In the genomic region with DNA sequence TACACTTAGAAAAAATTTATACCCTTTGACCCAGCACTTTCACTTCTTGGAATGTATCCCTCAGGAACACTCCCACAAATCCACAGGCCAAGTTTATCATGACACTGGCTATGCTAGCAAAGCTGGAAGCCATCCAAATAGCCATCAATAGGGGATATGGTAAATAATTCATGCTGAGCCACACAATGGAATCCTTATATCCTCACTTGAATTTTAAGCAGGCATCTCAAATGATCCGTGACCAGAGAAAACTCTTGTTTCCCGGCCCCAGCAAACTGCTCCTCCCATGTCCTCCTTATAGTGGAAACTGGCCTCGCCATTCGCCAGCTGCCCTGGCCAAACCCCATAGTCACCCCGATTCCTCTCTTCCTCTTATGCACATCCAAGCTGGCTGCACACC, we compare ENCODE assay signal across 16 cellular contexts. TPM values are rescaled to one million over a fixed set of nuclear protein-coding genes. Genes with fewer than 3 reads are reported as not detected.
DNase-seq lines count a peak whose midpoint lies in the region; FAIRE-seq and TF ChIP-seq lines count a peak whose summit lies in the region.
"Had no signal": no experiment of that assay in that cellular context is flagged by ENCODE, and none has a peak within 500 bp of the region (broad histone marks: within the 10 kb centered on the region; RNA-seq: fewer than 3 reads in every experiment).

No MANE protein-coding gene starts in this region.

- POLR2A ChIA-PET in activated CD4-positive, alpha-beta memory T cell treated with anti-CD3 and anti-CD28 coated beads for 36 hours (lab: Charles Lee) = no interaction called here

- CTCF ChIA-PET in activated CD4-positive, alpha-beta memory T cell treated with anti-CD3 and anti-CD28 coated beads for 36 hours (lab: Charles Lee) = interaction anchor here (1.6 kb wide), 1 partner anchor 13 kb away, joined by 4 read pairs; no protein-coding TSS in a partner anchor

- H3K27me3 ChIP-seq in right atrium auricular region = no peaks in the 10 kb centered on the region
- H3K27me3 ChIP-seq: ascending aorta, hepatocyte, sigmoid colon, upper lobe of left lung had no signal

- H3K27ac ChIP-seq in right atrium auricular region = no peak overlapping the region
- H3K27ac ChIP-seq: ascending aorta, hepatocyte, upper lobe of left lung, WERI-Rb-1 had no signal

- no peak overlapping the region for H3K4me3 Mint-ChIP-seq in activated CD4-positive, alpha-beta memory T cell treated with anti-CD3 and anti-CD28 coated beads for 36 hours
- H3K4me3 Mint-ChIP-seq: activated T-cell treated with anti-CD3 and anti-CD28 coated beads, Interleukin-2, amount 50 U/mL, for 4 hours; CD14-positive monocyte had no signal

- peaks cover 2% of the 10 kb centered on the region for H3K4me1 Mint-ChIP-seq in activated CD4-positive, alpha-beta memory T cell treated with anti-CD3 and anti-CD28 coated beads for 36 hours (ENCODE audit: low read depth)

- FAIRE-seq in RCC 7860 (lab: Jason Lieb, UNC) = no peak
- FAIRE-seq: endometrium had no signal

- peak; percentile 59 for DNase-seq in Daoy (ENCODE audit: low read depth)
- DNase-seq in NCI-H2081 (lab: John Stamatoyannopoulos, UW) = peak; percentile 68 to 86
- DNase-seq in RCC 7860 (ENCODE audit: low spot score) = peak; percentile 7
- DNase-seq in kidney glomerular epithelial cell (lab: John Stamatoyannopoulos, UW) = peak; percentile 49
- DNase-seq in activated CD4-positive, alpha-beta memory T cell treated with anti-CD3 and anti-CD28 coated beads for 36 hours = no peak
- DNase-seq in right atrium auricular region (ENCODE audit: low spot score) = no peak
- DNase-seq in NCI-H1436 (lab: John Stamatoyannopoulos, UW) = no peak
- no peak for DNase-seq in GOT3 (lab: John Stamatoyannopoulos, UW)
- DNase-seq: activated T-cell treated with anti-CD3 and anti-CD28 coated beads, Interleukin-2, amount 50 U/mL, for 4 hours; sigmoid colon; upper lobe of left lung; WERI-Rb-1 had no signal

- H3K27ac Mint-ChIP-seq in activated CD4-positive, alpha-beta memory T cell treated with anti-CD3 and anti-CD28 coated beads for 36 hours = no peak overlapping the region
- H3K27ac Mint-ChIP-seq: CD14-positive monocyte had no signal

- no peak for TF ChIP-seq CTCF in right atrium auricular region (IDR thresholded peaks at IDR 0.05)

- intact Hi-C loops in activated CD4-positive, alpha-beta memory T cell treated with anti-CD3 and anti-CD28 coated beads for 36 hours (cut with micrococcal nuclease) = no loop called here

- H3K36me3 Mint-ChIP-seq in activated CD4-positive, alpha-beta memory T cell treated with anti-CD3 and anti-CD28 coated beads for 36 hours = no peaks in the 10 kb centered on the region
- H3K36me3 Mint-ChIP-seq: CD14-positive monocyte had no signal

- no peaks in the 10 kb centered on the region for H3K36me3 ChIP-seq in right atrium auricular region
- H3K36me3 ChIP-seq: upper lobe of left lung had no signal

- peaks cover 7% of the 10 kb centered on the region for H3K27me3 Mint-ChIP-seq in activated CD4-positive, alpha-beta memory T cell treated with anti-CD3 and anti-CD28 coated beads for 36 hours

- H3K9me3 Mint-ChIP-seq in activated CD4-positive, alpha-beta memory T cell treated with anti-CD3 and anti-CD28 coated beads for 36 hours = no peaks in the 10 kb centered on the region
- H3K9me3 Mint-ChIP-seq: activated T-cell treated with anti-CD3 and anti-CD28 coated beads, Interleukin-2, amount 50 U/mL, for 4 hours; CD14-positive monocyte had no signal

- H3K4me3 ChIP-seq in right atrium auricular region = no peak overlapping the region
- H3K4me3 ChIP-seq: ascending aorta, hepatocyte, sigmoid colon, upper lobe of left lung had no signal

- peaks cover 0 to 7% of the 10 kb centered on the region in 2 donors for H3K4me1 ChIP-seq in right atrium auricular region
- H3K4me1 ChIP-seq: ascending aorta had no signal

- no peaks in the 10 kb centered on the region for H3K9me3 ChIP-seq in right atrium auricular region
- H3K9me3 ChIP-seq: ascending aorta, sigmoid colon, upper lobe of left lung had no signal

RNA-seq across cellular contexts. Expression of a gene that starts 37.6 kb away (rescaled TPM):
- total RNA-seq in Daoy (2014; rRNA removed; shearing (Covaris generic)) = 0.42 and 0.57 TPM in 2 replicates
- total RNA-seq in activated CD4-positive, alpha-beta memory T cell treated with anti-CD3 and anti-CD28 coated beads for 36 hours = under 1 TPM; 0.73 to 0.90 TPM
- total RNA-seq in right atrium auricular region = 10 to 100 TPM in 1 of 2 donors, 1 to 10 TPM in 1; 8.1 to 17.1 TPM

RNA-seq across cellular contexts. Expression of a gene that starts 38.4 kb away (rescaled TPM):
- 0.97 and 1.6 TPM in 2 replicates for total RNA-seq in Daoy (2014; rRNA removed; shearing (Covaris generic))
- under 1 TPM; 0.64 to 0.85 TPM for total RNA-seq in activated CD4-positive, alpha-beta memory T cell treated with anti-CD3 and anti-CD28 coated beads for 36 hours
- total RNA-seq in right atrium auricular region = 100 to 1,000 TPM in 1 of 2 donors, 10 to 100 TPM in 1; 81.4 to 223 TPM

RNA-seq across cellular contexts. Expression of a gene that starts 43.5 kb away (rescaled TPM):
- total RNA-seq in Daoy (2014; rRNA removed; shearing (Covaris generic)) = 18.5 and 19.3 TPM in 2 replicates
- 10 to 100 TPM; 12.2 to 13.2 TPM for total RNA-seq in activated CD4-positive, alpha-beta memory T cell treated with anti-CD3 and anti-CD28 coated beads for 36 hours
- 10 to 100 TPM in 1 of 2 donors, 1 to 10 TPM in 1; 8.1 to 13.6 TPM for total RNA-seq in right atrium auricular region

Comparison
In these comparisons a context has a peak if more than half of its experiments do, and no peak if none do; other contexts are left out.
1. DNase-seq: peak in Daoy (single experiment), NCI-H2081 (2 of 2), RCC 7860 (single experiment) and kidney glomerular epithelial cell (single experiment); none in activated CD4-positive, alpha-beta memory T cell treated with anti-CD3 and anti-CD28 coated beads for 36 hours (single experiment), right atrium auricular region (single experiment), NCI-H1436 (single experiment) and GOT3 (single experiment).
2. RNA of a gene that starts 38.4 kb away (total RNA-seq): 81.4 to 223 TPM in right atrium auricular region; 0.97 to 1.6 TPM in Daoy and 0.64 to 0.85 TPM in activated CD4-positive, alpha-beta memory T cell treated with anti-CD3 and anti-CD28 coated beads for 36 hours; every median in the first group is over 10 times any median in the second.